ENCODE assay signal across 8 cellular contexts in genomic region chr1:201505505-201505893, GRCh38. TPM values are rescaled to one million over a fixed set of nuclear protein-coding genes. Genes with fewer than 3 reads are reported as not detected.
DNase-seq lines count a peak whose midpoint lies in the region; ATAC-seq and TF ChIP-seq lines count a peak whose summit lies in the region.

No MANE protein-coding gene starts in this region.

- ATAC-seq in activated T-cell treated with anti-CD3 and anti-CD28 coated beads, Interleukin-2, amount 50 U/mL, for 72 hours (replicated peaks in 1 of 2): no peak
- no peak for ATAC-seq in effector memory CD8-positive, alpha-beta T cell (replicated peaks)
- no peak for ATAC-seq in natural killer cell treated with Interleukin-12 subunit alpha and Interleukin-12 subunit beta and Interleukin-15 and Interleukin-18, amount 100 ng/mL, for 72 hours

- H3K36me3 Mint-ChIP-seq in activated T-cell treated with anti-CD3 and anti-CD28 coated beads, Interleukin-2, amount 50 U/mL, for 72 hours (ENCODE audit: insufficient read depth in 2 of 2): no peaks in the 10 kb centered on the region
- peaks cover 12% of the 10 kb centered on the region for H3K36me3 Mint-ChIP-seq in effector memory CD8-positive, alpha-beta T cell (ENCODE audit: insufficient read depth)
- no peaks in the 10 kb centered on the region for H3K36me3 Mint-ChIP-seq in natural killer cell treated with Interleukin-12 subunit alpha and Interleukin-12 subunit beta and Interleukin-15 and Interleukin-18, amount 100 ng/mL, for 72 hours

- H3K27ac Mint-ChIP-seq in activated T-cell treated with anti-CD3 and anti-CD28 coated beads, Interleukin-2, amount 50 U/mL, for 72 hours: no peak overlapping the region
- H3K27ac Mint-ChIP-seq in effector memory CD8-positive, alpha-beta T cell: peak overlapping the region in 1 of 2 donors; percentile 92
- peak overlapping the region in 1 of 2 donors; percentile 84 for H3K27ac Mint-ChIP-seq in natural killer cell treated with Interleukin-12 subunit alpha and Interleukin-12 subunit beta and Interleukin-15 and Interleukin-18, amount 100 ng/mL, for 72 hours

- DNase-seq in activated T-cell treated with anti-CD3 and anti-CD28 coated beads, Interleukin-2, amount 50 U/mL, for 72 hours: no peak
- no peak for DNase-seq in activated T-cell treated with anti-CD3 and anti-CD28 coated beads, Interleukin-2, amount 50 U/mL, for 48 hours
- DNase-seq in effector memory CD8-positive, alpha-beta T cell: no peak
- DNase-seq in natural killer cell treated with Interleukin-12 subunit alpha and Interleukin-12 subunit beta and Interleukin-15 and Interleukin-18, amount 100 ng/mL, for 72 hours (ENCODE audit: low spot score): no peak
- no peak for DNase-seq in NOMO-1 treated with dmso at 0.1 percent for 144 hours (lab: John Stamatoyannopoulos, UW; ENCODE audit: unreplicated experiment)
- DNase-seq in NCI-H187 treated with DMSO at 0.1 percent for 48 hours (lab: John Stamatoyannopoulos, UW): no peak
- DNase-seq in G401 (ENCODE audit: low spot score): no peak

- peak overlapping the region; percentile 92 to 96 for H3K4me3 Mint-ChIP-seq in activated T-cell treated with anti-CD3 and anti-CD28 coated beads, Interleukin-2, amount 50 U/mL, for 72 hours
- H3K4me3 Mint-ChIP-seq in effector memory CD8-positive, alpha-beta T cell: peak overlapping the region; percentile 89 to 90
- peak overlapping the region; percentile 90 for H3K4me3 Mint-ChIP-seq in natural killer cell treated with Interleukin-12 subunit alpha and Interleukin-12 subunit beta and Interleukin-15 and Interleukin-18, amount 100 ng/mL, for 72 hours

- H3K27me3 Mint-ChIP-seq in activated T-cell treated with anti-CD3 and anti-CD28 coated beads, Interleukin-2, amount 50 U/mL, for 72 hours (ENCODE audit: low read depth): no peaks in the 10 kb centered on the region
- no peaks in the 10 kb centered on the region for H3K27me3 Mint-ChIP-seq in effector memory CD8-positive, alpha-beta T cell
- no peaks in the 10 kb centered on the region for H3K27me3 Mint-ChIP-seq in natural killer cell treated with Interleukin-12 subunit alpha and Interleukin-12 subunit beta and Interleukin-15 and Interleukin-18, amount 100 ng/mL, for 72 hours

- no peaks in the 10 kb centered on the region for H3K9me3 Mint-ChIP-seq in activated T-cell treated with anti-CD3 and anti-CD28 coated beads, Interleukin-2, amount 50 U/mL, for 72 hours
- H3K9me3 Mint-ChIP-seq in effector memory CD8-positive, alpha-beta T cell: no peaks in the 10 kb centered on the region
- no peaks in the 10 kb centered on the region for H3K9me3 Mint-ChIP-seq in natural killer cell treated with Interleukin-12 subunit alpha and Interleukin-12 subunit beta and Interleukin-15 and Interleukin-18, amount 100 ng/mL, for 72 hours

- in situ Hi-C loops in G401 (cut with HindIII; ENCODE audit: low sequenced_read_pairs): no loop called here

- H3K4me1 Mint-ChIP-seq in activated T-cell treated with anti-CD3 and anti-CD28 coated beads, Interleukin-2, amount 50 U/mL, for 72 hours (ENCODE audit: low read depth): peaks cover 33% of the 10 kb centered on the region
- H3K4me1 Mint-ChIP-seq in effector memory CD8-positive, alpha-beta T cell (ENCODE audit: low read depth in 2 of 2): peaks cover 30 to 37% of the 10 kb centered on the region in 2 donors
- H3K4me1 Mint-ChIP-seq in natural killer cell treated with Interleukin-12 subunit alpha and Interleukin-12 subunit beta and Interleukin-15 and Interleukin-18, amount 100 ng/mL, for 72 hours (ENCODE audit: low read depth in 2 of 2): peaks cover 15 to 22% of the 10 kb centered on the region in 2 donors

TF ChIP-seq in PFSK-1, 5 proteins besides CTCF, POLR2A, EP300 and RAD21:
- TF ChIP-seq TAF1 (IDR thresholded peaks at IDR 0.05; ENCODE audit: borderline replicate concordance, insufficient read depth, low read length) (no peak), FOXP2 (optimal IDR thresholded peaks at IDR 0.05; ENCODE audit: borderline replicate concordance, extremely low read depth, extremely low read length, insufficient read depth) (peak; percentile 40), REST (IDR thresholded peaks at IDR 0.05; ENCODE audit: insufficient read depth in 1 of 2, low read depth in 2 of 2, low read length in 2 of 2) (no peak; a peak in 1 of 4 replicates), SIN3A (IDR thresholded peaks at IDR 0.05; ENCODE audit: borderline replicate concordance, insufficient read depth, low read length) (no peak), POLR2AphosphoS5 (IDR thresholded peaks at IDR 0.05; ENCODE audit: low read depth, low read length) (peak; percentile 36; the same call in 1 of the 2 replicates)

RNA-seq across cellular contexts. Expression of gene CSRP1, which starts 1.4 kb away (rescaled TPM):
- total RNA-seq in activated T-cell treated with anti-CD3 and anti-CD28 coated beads, Interleukin-2, amount 50 U/mL, for 72 hours: 10 to 100 TPM; 44.7 to 52.6 TPM
- polyA plus RNA-seq in PFSK-1 (2012; ENCODE audit: insufficient read length, low read depth): 139 TPM
- total RNA-seq in natural killer cell treated with Interleukin-12 subunit alpha and Interleukin-12 subunit beta and Interleukin-15 and Interleukin-18, amount 100 ng/mL, for 72 hours: 10 to 100 TPM; 41.6 to 57.8 TPM
- 176 and 198 TPM in 2 replicates for total RNA-seq in G401 (2014; rRNA removed; shearing (Covaris generic))

RNA-seq across cellular contexts. Expression of gene NAV1, which starts 33.4 kb away (rescaled TPM):
- 1 to 10 TPM; 6.2 to 6.3 TPM for total RNA-seq in activated T-cell treated with anti-CD3 and anti-CD28 coated beads, Interleukin-2, amount 50 U/mL, for 72 hours
- 17.4 TPM for polyA plus RNA-seq in PFSK-1 (2012; ENCODE audit: insufficient read length, low read depth)
- 1 to 10 TPM in 1 of 2 donors, under 1 TPM in 1; 0.21 to 1.2 TPM for total RNA-seq in natural killer cell treated with Interleukin-12 subunit alpha and Interleukin-12 subunit beta and Interleukin-15 and Interleukin-18, amount 100 ng/mL, for 72 hours
- total RNA-seq in G401 (2014; rRNA removed; shearing (Covaris generic)): 14.4 and 20.0 TPM in 2 replicates

RNA-seq across cellular contexts. Expression of gene PHLDA3, which starts 36.5 kb away (rescaled TPM):
- total RNA-seq in activated T-cell treated with anti-CD3 and anti-CD28 coated beads, Interleukin-2, amount 50 U/mL, for 72 hours: 10 to 100 TPM; 10.7 to 25.6 TPM
- polyA plus RNA-seq in PFSK-1 (2012; ENCODE audit: insufficient read length, low read depth): 0.55 TPM
- total RNA-seq in natural killer cell treated with Interleukin-12 subunit alpha and Interleukin-12 subunit beta and Interleukin-15 and Interleukin-18, amount 100 ng/mL, for 72 hours: 1 to 10 TPM; 2.7 to 3.3 TPM
- 400 and 462 TPM in 2 replicates for total RNA-seq in G401 (2014; rRNA removed; shearing (Covaris generic))

Comparison
In these comparisons a context has a peak if more than half of its experiments do, and no peak if none do; other contexts are left out.
1. RNA of gene PHLDA3, which starts 36.5 kb away (total RNA-seq): 400 to 462 TPM in G401; 10.7 to 25.6 TPM in activated T-cell treated with anti-CD3 and anti-CD28 coated beads, Interleukin-2, amount 50 U/mL, for 72 hours and 2.7 to 3.3 TPM in natural killer cell treated with Interleukin-12 subunit alpha and Interleukin-12 subunit beta and Interleukin-15 and Interleukin-18, amount 100 ng/mL, for 72 hours; every median in the first group is over 10 times any median in the second.
2. Peak in every context shown above with its lines, with median percentiles within 50 percentile points of each other: H3K4me3 Mint-ChIP-seq.